In the genomic region with DNA sequence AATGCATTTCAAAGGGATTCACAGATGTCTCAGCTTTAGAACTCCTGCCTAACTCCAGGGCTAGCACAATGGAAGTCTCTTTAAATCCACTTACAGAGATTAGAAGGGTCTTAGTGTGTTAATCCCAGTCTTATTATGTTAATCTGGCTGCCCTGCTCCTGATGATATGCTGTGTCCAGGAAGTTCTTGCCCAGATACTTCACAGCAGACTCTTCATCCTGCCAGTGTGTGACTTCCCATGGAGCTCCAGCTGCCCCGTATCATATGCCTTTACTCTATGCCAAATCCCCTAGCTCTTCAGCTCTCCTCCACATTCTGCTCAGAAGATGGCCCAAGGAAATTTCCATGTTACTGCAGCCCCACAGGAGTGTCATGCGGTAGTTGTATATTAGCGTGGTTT, we compare ENCODE assay signal across 22 cellular contexts.
"Had no signal": no experiment of that assay in that cellular context is flagged by ENCODE, and none has a peak within 500 bp of the region (broad histone marks: within the 10 kb centered on the region; RNA-seq: fewer than 3 reads in every experiment).

No MANE protein-coding gene starts in this region.

- H3K4me1 Mint-ChIP-seq: endodermal cell; memory B cell; naive B cell; stimulated activated naive B cell treated with anti-CD40 and anti-IgM and Interleukin-4, amounts not matched to agents 10 μg/mL and 1 μg/mL and 100 μg/mL, for 72 hours had no signal

- H3K27me3 Mint-ChIP-seq: dendritic cell treated with granulocyte-macrophage colony-stimulating factor and Interleukin-4, amounts not matched to agents 40 ng/mL and 50 ng/mL, for 4 days; memory B cell; naive B cell; natural killer cell treated with Interleukin-12 subunit alpha and Interleukin-12 subunit beta and Interleukin-15 and Interleukin-18, amount 100 ng/mL, for 72 hours; progenitor cell of endocrine pancreas; stimulated activated naive B cell treated with anti-CD40 and anti-IgM and Interleukin-4, amounts not matched to agents 10 μg/mL and 1 μg/mL and 100 μg/mL, for 72 hours; stimulated activated naive CD8-positive, alpha-beta T cell treated with anti-CD3 and anti-CD28 coated beads, Interleukin-15, Interleukin-2, amounts not matched to agents 100 ng/mL and 50 ng/mL, for 24 hours had no signal

- DNase-seq: effector CD8-positive, alpha-beta T cell; endodermal cell; foreskin fibroblast; gastrocnemius medialis; head of caudate nucleus; mucosa of descending colon; naive B cell; right lobe of liver; small intestine; stimulated activated CD4-positive, alpha-beta T cell treated with anti-CD3 and anti-CD28 coated beads, Interleukin-15, amount 100 ng/mL, for 24 hours; stimulated activated CD4-positive, alpha-beta T cell treated with anti-CD3 and anti-CD28 coated beads, Interleukin-2, amount 100 ng/mL, for 48 hours; stimulated activated naive B cell treated with anti-CD40 and anti-IgM and Interleukin-4, amounts not matched to agents 10 μg/mL and 1 μg/mL and 100 μg/mL, for 72 hours; transverse colon; upper lobe of right lung; uterus had no signal

- H3K4me3 Mint-ChIP-seq: dendritic cell treated with granulocyte-macrophage colony-stimulating factor and Interleukin-4, amounts not matched to agents 40 ng/mL and 50 ng/mL, for 4 days; endodermal cell; memory B cell; mesothelial cell of epicardium; naive B cell; natural killer cell treated with Interleukin-12 subunit alpha and Interleukin-12 subunit beta and Interleukin-15 and Interleukin-18, amount 100 ng/mL, for 72 hours; neural crest cell; stimulated activated naive B cell treated with anti-CD40 and anti-IgM and Interleukin-4, amounts not matched to agents 10 μg/mL and 1 μg/mL and 100 μg/mL, for 72 hours; stimulated activated naive CD8-positive, alpha-beta T cell treated with anti-CD3 and anti-CD28 coated beads, Interleukin-15, Interleukin-2, amounts not matched to agents 100 ng/mL and 50 ng/mL, for 24 hours had no signal

- H3K27ac Mint-ChIP-seq: dendritic cell treated with granulocyte-macrophage colony-stimulating factor and Interleukin-4, amounts not matched to agents 40 ng/mL and 50 ng/mL, for 4 days; endodermal cell; memory B cell; mesothelial cell of epicardium; naive B cell; natural killer cell treated with Interleukin-12 subunit alpha and Interleukin-12 subunit beta and Interleukin-15 and Interleukin-18, amount 100 ng/mL, for 72 hours; progenitor cell of endocrine pancreas; stimulated activated naive B cell treated with anti-CD40 and anti-IgM and Interleukin-4, amounts not matched to agents 10 μg/mL and 1 μg/mL and 100 μg/mL, for 72 hours; stimulated activated naive CD8-positive, alpha-beta T cell treated with anti-CD3 and anti-CD28 coated beads, Interleukin-15, Interleukin-2, amounts not matched to agents 100 ng/mL and 50 ng/mL, for 24 hours had no signal

- H3K36me3 Mint-ChIP-seq: memory B cell; mesothelial cell of epicardium; naive B cell; natural killer cell treated with Interleukin-12 subunit alpha and Interleukin-12 subunit beta and Interleukin-15 and Interleukin-18, amount 100 ng/mL, for 72 hours; stimulated activated naive B cell treated with anti-CD40 and anti-IgM and Interleukin-4, amounts not matched to agents 10 μg/mL and 1 μg/mL and 100 μg/mL, for 72 hours had no signal
